In the genomic region with DNA sequence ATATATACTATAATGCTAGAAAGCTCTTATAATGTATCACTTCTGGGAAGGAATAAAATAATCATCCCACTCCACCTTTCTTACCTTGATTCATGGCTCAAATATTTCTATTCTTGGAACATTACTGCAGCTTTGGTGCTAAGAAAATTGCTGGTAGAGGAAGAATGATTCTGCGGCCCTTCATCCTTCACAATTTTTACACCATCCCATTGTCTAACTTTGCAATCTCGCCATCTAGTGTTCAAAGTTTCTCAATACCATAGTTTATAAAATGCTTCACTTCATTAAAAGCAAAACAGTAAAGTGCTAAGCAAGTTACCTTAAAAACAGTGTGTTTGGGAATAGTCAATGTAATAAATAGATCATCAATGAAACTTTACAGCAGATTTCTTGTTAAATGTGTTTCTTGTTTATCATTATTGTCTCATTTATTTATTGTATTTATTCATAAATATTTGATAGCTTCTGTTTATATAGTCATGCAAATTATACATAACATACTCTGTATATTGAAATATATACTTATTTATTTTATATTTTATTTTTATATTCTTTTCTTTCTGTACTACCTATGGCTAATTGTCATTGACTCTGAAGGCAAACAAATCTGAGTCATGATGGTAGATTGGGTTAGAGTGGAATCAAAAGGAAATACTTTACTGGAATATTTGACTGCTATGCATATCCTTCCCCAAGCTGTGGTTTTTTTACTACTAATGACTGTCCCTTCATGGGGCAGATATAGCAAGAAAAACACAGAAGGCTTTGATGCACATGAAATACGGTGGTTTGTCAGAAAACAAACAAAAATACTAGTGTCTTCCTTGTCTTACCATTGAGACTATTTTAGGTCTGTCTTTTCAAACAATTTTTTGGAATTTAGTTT, we compare ENCODE assay signal across 1 cellular context.
TF ChIP-seq lines count a peak whose summit lies in the region.

No MANE protein-coding gene starts in this region.

TF ChIP-seq in H1, 55 proteins besides CTCF, POLR2A, EP300 and RAD21 (continued from another document):
- TF ChIP-seq, protein P1, sequence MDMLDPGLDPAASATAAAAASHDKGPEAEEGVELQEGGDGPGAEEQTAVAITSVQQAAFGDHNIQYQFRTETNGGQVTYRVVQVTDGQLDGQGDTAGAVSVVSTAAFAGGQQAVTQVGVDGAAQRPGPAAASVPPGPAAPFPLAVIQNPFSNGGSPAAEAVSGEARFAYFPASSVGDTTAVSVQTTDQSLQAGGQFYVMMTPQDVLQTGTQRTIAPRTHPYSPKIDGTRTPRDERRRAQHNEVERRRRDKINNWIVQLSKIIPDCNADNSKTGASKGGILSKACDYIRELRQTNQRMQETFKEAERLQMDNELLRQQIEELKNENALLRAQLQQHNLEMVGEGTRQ (IDR thresholded peaks at IDR 0.05; ENCODE audit: low read length): no peak
- TF ChIP-seq POU5F1 (IDR thresholded peaks at IDR 0.05; ENCODE audit: low read depth, low read length): no peak
- TF ChIP-seq SP2 (IDR thresholded peaks at IDR 0.05; ENCODE audit: low read length): no peak
- TF ChIP-seq, protein P2, sequence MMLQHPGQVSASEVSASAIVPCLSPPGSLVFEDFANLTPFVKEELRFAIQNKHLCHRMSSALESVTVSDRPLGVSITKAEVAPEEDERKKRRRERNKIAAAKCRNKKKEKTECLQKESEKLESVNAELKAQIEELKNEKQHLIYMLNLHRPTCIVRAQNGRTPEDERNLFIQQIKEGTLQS (IDR thresholded peaks at IDR 0.05; ENCODE audit: insufficient read depth, low read depth, low read length): no peak
- TF ChIP-seq ASH2L (IDR thresholded peaks at IDR 0.05; ENCODE audit: low read length): no peak
- no peak for TF ChIP-seq KDM5A (IDR thresholded peaks at IDR 0.05; ENCODE audit: low read length)
- TF ChIP-seq RBBP5 (IDR thresholded peaks at IDR 0.05; ENCODE audit: borderline replicate concordance, low read depth, low read length): no peak
